ENCODE assay signal across 9 cellular contexts in genomic region chr18:26655010-26655613, GRCh38.
DNase-seq lines count a peak whose midpoint lies in the region; ATAC-seq and TF ChIP-seq lines count a peak whose summit lies in the region.
"Had no signal": no experiment of that assay in that cellular context is flagged by ENCODE, and none has a peak within 500 bp of the region (broad histone marks: within the 10 kb centered on the region; RNA-seq: fewer than 3 reads in every experiment).

No MANE protein-coding gene starts in this region.

- no peak overlapping the region for H3K9ac ChIP-seq in liver (ENCODE audit: low read depth in 1 of 2, low read length in 2 of 2)

- no peaks in the 10 kb centered on the region for H3K9me3 ChIP-seq in liver (ENCODE audit: control insufficient read depth in 4 of 4, low read length in 3 of 4)
- H3K9me3 ChIP-seq in testis: no peaks in the 10 kb centered on the region
- H3K9me3 ChIP-seq: BLaER1 treated with 17β-estradiol and CSF1 and Interleukin-3, amounts not matched to agents 10 nM and 100 nM had no signal

- H3K27me3 ChIP-seq in liver (ENCODE audit: control insufficient read depth in 4 of 4, insufficient read depth in 4 of 4, low read length in 3 of 4) (no peaks in the 10 kb centered on the region), testis (no peaks in the 10 kb centered on the region)

- TF ChIP-seq RAD21 in liver (IDR thresholded peaks at IDR 0.05): no peak

- intact Hi-C loops in testis (cut with DNase I; ENCODE audit: low total_unique reads): no loop called here

- H3K4me1 Mint-ChIP-seq in activated CD4-positive, alpha-beta T cell treated with anti-CD3 and anti-CD28 coated beads, Interleukin-2, amount 10 ng/mL, durations not matched to agents 7 days and 5 days: peaks cover 14% of the 10 kb centered on the region

- H3K4me3 Mint-ChIP-seq in activated CD4-positive, alpha-beta T cell treated with anti-CD3 and anti-CD28 coated beads, Interleukin-2, amount 10 ng/mL, durations not matched to agents 7 days and 5 days: peak overlapping the region; percentile 8

- CTCF ChIA-PET in activated CD4-positive, alpha-beta T cell treated with anti-CD3 and anti-CD28 coated beads, Interleukin-2, amount 10 ng/mL, durations not matched to agents 7 days and 5 days (lab: Charles Lee): no interaction called here

- H3K4me3 ChIP-seq in cardiac fibroblast (replicated peaks in 1 of 2; ENCODE audit: low read depth in 2 of 2, low read length in 2 of 2): peak overlapping the region in 1 of 2 donors; percentile 4
- peak overlapping the region in 2 of 3 donors; percentile 28 to 99 for H3K4me3 ChIP-seq in liver (ENCODE audit: low read depth in 1 of 3, low read length in 3 of 3)
- peak overlapping the region; percentile 70 to 78 for H3K4me3 ChIP-seq in testis

- peaks cover 3% of the 10 kb centered on the region for H3K36me3 Mint-ChIP-seq in activated CD4-positive, alpha-beta T cell treated with anti-CD3 and anti-CD28 coated beads, Interleukin-2, amount 10 ng/mL, durations not matched to agents 7 days and 5 days (ENCODE audit: low read depth)

- H3K4me1 ChIP-seq in liver (ENCODE audit: control insufficient read depth in 4 of 4, insufficient read depth in 4 of 4, low read length in 3 of 4): peaks cover 3 to 19% (median 18%) of the 10 kb centered on the region in 4 donors
- peaks cover 9% of the 10 kb centered on the region for H3K4me1 ChIP-seq in testis

- no peak for ATAC-seq in HG03571 (IDR thresholded peaks at IDR 0.05; ENCODE audit: unreplicated experiment)

- TF ChIP-seq CTCF in cardiac fibroblast (IDR thresholded peaks at IDR 0.05; ENCODE audit: low read depth, low read length) (no peak), liver (IDR thresholded peaks at IDR 0.05; ENCODE audit: low read depth, low read length, missing input control) (no peak), testis (IDR thresholded peaks at IDR 0.05) (no peak)

- H3K27ac Mint-ChIP-seq in activated CD4-positive, alpha-beta T cell treated with anti-CD3 and anti-CD28 coated beads, Interleukin-2, amount 10 ng/mL, durations not matched to agents 7 days and 5 days: no peak overlapping the region

- POLR2A ChIA-PET in activated CD4-positive, alpha-beta T cell treated with anti-CD3 and anti-CD28 coated beads, Interleukin-2, amount 10 ng/mL, durations not matched to agents 7 days and 5 days (lab: Charles Lee): no interaction called here

- H3K36me3 ChIP-seq in liver (ENCODE audit: control insufficient read depth in 4 of 4, insufficient read depth in 3 of 4, low read depth in 1 of 4, low read length in 3 of 4) (no peaks in the 10 kb centered on the region), testis (ENCODE audit: low read depth, missing control alignments) (no peaks in the 10 kb centered on the region)
- H3K36me3 ChIP-seq: BLaER1 treated with 17β-estradiol and CSF1 and Interleukin-3, amounts not matched to agents 10 nM and 100 nM had no signal

- H3K27ac ChIP-seq in liver (ENCODE audit: low read depth in 1 of 2, low read length in 2 of 2) (peak overlapping the region in 1 of 2 donors; percentile 0), testis (peak overlapping the region in 1 of 2 donors; percentile 86)
- H3K27ac ChIP-seq: BLaER1 treated with 17β-estradiol and CSF1 and Interleukin-3, amounts not matched to agents 10 nM and 100 nM had no signal

- no peak for TF ChIP-seq POLR2A in testis (IDR thresholded peaks at IDR 0.05)

- H3K27me3 Mint-ChIP-seq in activated CD4-positive, alpha-beta T cell treated with anti-CD3 and anti-CD28 coated beads, Interleukin-2, amount 10 ng/mL, durations not matched to agents 7 days and 5 days: peaks cover 81% of the 10 kb centered on the region

- 17% methylated on average over 6 of the region's 6 CpGs for WGBS in liver
- 3 to 10% methylated on average over 6 of the region's 6 CpGs for WGBS in testis, 2 donors

- H3K9me3 Mint-ChIP-seq in activated CD4-positive, alpha-beta T cell treated with anti-CD3 and anti-CD28 coated beads, Interleukin-2, amount 10 ng/mL, durations not matched to agents 7 days and 5 days: no peaks in the 10 kb centered on the region

- no peak for DNase-seq in activated CD4-positive, alpha-beta T cell treated with anti-CD3 and anti-CD28 coated beads, Interleukin-2, amount 10 ng/mL, durations not matched to agents 7 days and 5 days
- no peak for DNase-seq in activated CD4-positive, alpha-beta T cell treated with anti-CD3 and anti-CD28 coated beads, Interleukin-2, amount 50 U/mL, for 1 hour
- DNase-seq in cardiac fibroblast (ENCODE audit: low read depth in 2 of 2) (peak; percentile 10 to 17), testis (no peak), mesenteric fat pad (ENCODE audit: low spot score) (no peak), HK-2 (ENCODE audit: unreplicated experiment) (no peak)

TF ChIP-seq in liver, 16 proteins besides CTCF, POLR2A, EP300 and RAD21:
- TF ChIP-seq FOXA2 (IDR thresholded peaks at IDR 0.05) (no peak), TAF1 (conservative IDR thresholded peaks at IDR 0.05) (no peak), REST (IDR thresholded peaks at IDR 0.05) (no peak), ZBTB33 (IDR thresholded peaks at IDR 0.05) (no peak), MAX (IDR thresholded peaks at IDR 0.05) (no peak), YY1 (IDR thresholded peaks at IDR 0.05) (no peak), JUND (IDR thresholded peaks at IDR 0.05) (no peak), SP1 (IDR thresholded peaks at IDR 0.05) (no peak), HNF4G (IDR thresholded peaks at IDR 0.05) (no peak), RXRA (IDR thresholded peaks at IDR 0.05) (no peak), EGR1 (IDR thresholded peaks at IDR 0.05; ENCODE audit: low read depth in 2 of 2) (no peak), GABPA (IDR thresholded peaks at IDR 0.05 in 1 of 2, conservative IDR thresholded peaks at IDR 0.05 in 1 of 2) (no peak), HNF4A (conservative IDR thresholded peaks at IDR 0.05) (no peak), FOXA1 (IDR thresholded peaks at IDR 0.05) (no peak), NR2F2 (IDR thresholded peaks at IDR 0.05) (no peak), ATF3 (IDR thresholded peaks at IDR 0.05) (no peak)
TF ChIP-seq in liver: peak in this region for 0.

Comparison
In these comparisons a context has a peak if more than half of its experiments do, and no peak if none do; other contexts are left out.
1. DNase-seq: peak in cardiac fibroblast (2 of 2); none in activated CD4-positive, alpha-beta T cell treated with anti-CD3 and anti-CD28 coated beads, Interleukin-2, amount 10 ng/mL, durations not matched to agents 7 days and 5 days (single experiment), activated CD4-positive, alpha-beta T cell treated with anti-CD3 and anti-CD28 coated beads, Interleukin-2, amount 50 U/mL, for 1 hour (single experiment), testis (single experiment), mesenteric fat pad (single experiment) and HK-2 (single experiment).